23 cellular contexts compared by ENCODE assay signal in genomic region chr2:120243875-120244553, GRCh38.
"Had no signal": no experiment of that assay in that cellular context is flagged by ENCODE, and none has a peak within 500 bp of the region (broad histone marks: within the 10 kb centered on the region; RNA-seq: fewer than 3 reads in every experiment).

No MANE protein-coding gene starts in this region.

- DNase-seq: activated CD4-positive, alpha-beta T cell treated with anti-CD3 and anti-CD28 coated beads for 4 hours; activated CD4-positive, alpha-beta T cell treated with anti-CD3 and anti-CD28 coated beads, Interleukin-2, amount 50 U/mL, for 48 hours; activated CD4-positive, CD25-positive, alpha-beta regulatory T cell; activated effector memory CD4-positive, alpha-beta T cell treated with Interleukin-2 at 50 U/mL for 16 hours; activated naive CD4-positive, alpha-beta T cell treated with anti-CD3 and anti-CD28 coated beads, Interleukin-2, amount 50 U/mL, for 16 hours; activated T-cell treated with anti-CD3 and anti-CD28 coated beads, Interleukin-2, amount 50 U/mL, for 72 hours; aorta; dorsolateral prefrontal cortex; effector memory CD8-positive, alpha-beta T cell; esophagus squamous epithelium; gastrocnemius medialis; head of caudate nucleus; left cardiac atrium; retina; stimulated activated CD4-positive, alpha-beta T cell treated with anti-CD3 and anti-CD28 coated beads, Interleukin-4, amount 100 ng/mL, for 24 hours; substantia nigra; SW 1271; T-helper 17 cell had no signal

- H3K36me3 ChIP-seq: esophagus squamous epithelium, gastrocnemius medialis, neural progenitor cell, tibial artery had no signal

- H3K27me3 ChIP-seq: gastrocnemius medialis, neural progenitor cell, tibial artery had no signal

- H3K9me3 Mint-ChIP-seq: central memory CD8-positive, alpha-beta T cell; effector memory CD8-positive, alpha-beta T cell; neural progenitor cell had no signal

- ATAC-seq: activated T-cell treated with anti-CD3 and anti-CD28 coated beads, Interleukin-2, amount 50 U/mL, for 72 hours; effector memory CD8-positive, alpha-beta T cell; gastrocnemius medialis; left cardiac atrium; T-helper 17 cell had no signal

- H3K36me3 Mint-ChIP-seq: neural progenitor cell had no signal

- H3K4me3 Mint-ChIP-seq: activated T-cell treated with anti-CD3 and anti-CD28 coated beads, Interleukin-2, amount 50 U/mL, for 72 hours; central memory CD8-positive, alpha-beta T cell; effector memory CD8-positive, alpha-beta T cell; neural progenitor cell; stimulated activated naive CD8-positive, alpha-beta T cell treated with anti-CD3 and anti-CD28 coated beads, Interleukin-15, Interleukin-2, amounts not matched to agents 100 ng/mL and 50 ng/mL, for 24 hours; T-helper 17 cell had no signal

- H3K4me3 ChIP-seq: dorsolateral prefrontal cortex, esophagus squamous epithelium, gastrocnemius medialis, neural progenitor cell, tibial artery had no signal

- H3K4me1 Mint-ChIP-seq: central memory CD8-positive, alpha-beta T cell had no signal

- H2AFZ ChIP-seq: neural progenitor cell had no signal

- H3K27ac Mint-ChIP-seq: activated T-cell treated with anti-CD3 and anti-CD28 coated beads, Interleukin-2, amount 50 U/mL, for 72 hours; effector memory CD8-positive, alpha-beta T cell; stimulated activated naive CD8-positive, alpha-beta T cell treated with anti-CD3 and anti-CD28 coated beads, Interleukin-15, Interleukin-2, amounts not matched to agents 100 ng/mL and 50 ng/mL, for 24 hours; T-helper 17 cell had no signal

- H3K9ac ChIP-seq: neural progenitor cell had no signal

- FAIRE-seq: colon had no signal

- H3K9me3 ChIP-seq: esophagus squamous epithelium, gastrocnemius medialis, tibial artery had no signal

- H3K4me2 ChIP-seq: neural progenitor cell had no signal

- H3K27ac ChIP-seq: dorsolateral prefrontal cortex, gastrocnemius medialis, neural progenitor cell, tibial artery had no signal
